Comparison of ENCODE assay signal across 1 cellular context in genomic region chr12:32569256-32569655, GRCh38.
TF ChIP-seq lines count a peak whose summit lies in the region.

No MANE protein-coding gene starts in this region.

TF ChIP-seq in H1, 55 proteins besides CTCF, POLR2A, EP300 and RAD21:
- no peak for TF ChIP-seq SRF (IDR thresholded peaks at IDR 0.05; ENCODE audit: low read depth, low read length)
- TF ChIP-seq YY1 (IDR thresholded peaks at IDR 0.05; ENCODE audit: low read depth, low read length): no peak
- no peak for TF ChIP-seq TCF12 (IDR thresholded peaks at IDR 0.05; ENCODE audit: low read depth, low read length)
- TF ChIP-seq SIRT6 (IDR thresholded peaks at IDR 0.05; ENCODE audit: low read length): no peak
- TF ChIP-seq CHD1 (IDR thresholded peaks at IDR 0.05; ENCODE audit: low read depth, low read length): no peak
- TF ChIP-seq TBP (IDR thresholded peaks at IDR 0.05; ENCODE audit: low read depth, low read length): no peak
- TF ChIP-seq CBX5 (IDR thresholded peaks at IDR 0.05; ENCODE audit: low read depth, low read length): no peak
- TF ChIP-seq NRF1 (IDR thresholded peaks at IDR 0.05; ENCODE audit: low read depth, low read length): no peak
- no peak for TF ChIP-seq KDM5A (IDR thresholded peaks at IDR 0.05; ENCODE audit: low read length)
- no peak for TF ChIP-seq EGR1 (IDR thresholded peaks at IDR 0.05; ENCODE audit: borderline replicate concordance, low read depth, low read length)
- no peak for TF ChIP-seq ASH2L (IDR thresholded peaks at IDR 0.05; ENCODE audit: low read length)
- no peak for TF ChIP-seq CREB1 (IDR thresholded peaks at IDR 0.05)
- no peak for TF ChIP-seq CHD2 (IDR thresholded peaks at IDR 0.05; ENCODE audit: low read length)
- TF ChIP-seq JUND (IDR thresholded peaks at IDR 0.05; ENCODE audit: low read length): no peak
- TF ChIP-seq POLR2AphosphoS5 (IDR thresholded peaks at IDR 0.05; ENCODE audit: low read depth, low read length): no peak
- TF ChIP-seq ATF3 (IDR thresholded peaks at IDR 0.05; ENCODE audit: insufficient read depth, low read depth, low read length): no peak
- TF ChIP-seq MAX (IDR thresholded peaks at IDR 0.05): no peak
- TF ChIP-seq E2F6 (IDR thresholded peaks at IDR 0.05): no peak
- TF ChIP-seq CBX8 (IDR thresholded peaks at IDR 0.05; ENCODE audit: borderline replicate concordance, low read depth, low read length): no peak
